ENCODE assay signal across 20 cellular contexts in the genomic region with DNA sequence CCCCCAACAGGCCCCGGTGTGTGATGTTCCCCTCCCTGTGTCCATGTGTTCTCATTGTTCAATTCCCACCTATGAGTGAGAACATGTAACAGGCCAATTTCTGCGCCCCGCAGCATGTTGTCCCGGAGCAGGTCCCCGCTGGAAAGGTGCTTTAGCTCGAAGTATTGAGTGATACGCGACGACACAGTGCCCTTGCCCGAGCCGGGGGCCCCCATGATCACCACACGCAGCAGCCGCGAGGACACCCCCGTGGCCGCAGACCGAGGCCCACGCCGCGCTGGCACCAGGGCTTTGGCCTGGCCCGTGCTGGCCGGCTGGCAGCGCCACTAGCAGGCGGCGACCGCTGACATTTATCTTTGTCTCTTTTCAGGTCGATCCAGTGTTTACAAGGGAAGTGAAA.
"Had no signal": no experiment of that assay in that cellular context is flagged by ENCODE, and none has a peak within 500 bp of the region (broad histone marks: within the 10 kb centered on the region; RNA-seq: fewer than 3 reads in every experiment).

No MANE protein-coding gene starts in this region.

- H3K36me3 Mint-ChIP-seq: mesothelial cell of epicardium had no signal

- H3K27ac Mint-ChIP-seq: dendritic cell treated with granulocyte-macrophage colony-stimulating factor and Interleukin-4, amounts not matched to agents 40 ng/mL and 50 ng/mL, for 4 days; effector memory CD8-positive, alpha-beta T cell; immature natural killer cell; mesothelial cell of epicardium had no signal

- H3K27me3 Mint-ChIP-seq: dendritic cell treated with granulocyte-macrophage colony-stimulating factor and Interleukin-4, amounts not matched to agents 40 ng/mL and 50 ng/mL, for 4 days had no signal

- DNase-seq: colonic mucosa; cortex of kidney; effector CD8-positive, alpha-beta T cell; effector memory CD8-positive, alpha-beta T cell; foreskin keratinocyte; heart left ventricle; hypothalamus; immature natural killer cell; islet precursor cell; kidney; kidney glomerular epithelial cell; left colon; left lung; left ventricle myocardium superior; lower lobe of right lung; mesenchymal stem cell; mucosa of descending colon had no signal

- ATAC-seq: effector memory CD8-positive, alpha-beta T cell; foreskin keratinocyte; gastroesophageal sphincter; heart left ventricle; left colon; left lung; left ventricle myocardium superior; lower lobe of right lung; mucosa of descending colon had no signal

- H3K4me3 Mint-ChIP-seq: dendritic cell treated with granulocyte-macrophage colony-stimulating factor and Interleukin-4, amounts not matched to agents 40 ng/mL and 50 ng/mL, for 4 days; effector memory CD8-positive, alpha-beta T cell; immature natural killer cell; mesothelial cell of epicardium had no signal

- H3K4me1 Mint-ChIP-seq: immature natural killer cell, mesothelial cell of epicardium had no signal

- H3K9me3 Mint-ChIP-seq: dendritic cell treated with granulocyte-macrophage colony-stimulating factor and Interleukin-4, amounts not matched to agents 40 ng/mL and 50 ng/mL, for 4 days; effector memory CD8-positive, alpha-beta T cell; immature natural killer cell; mesothelial cell of epicardium had no signal
